Comparison of ENCODE assay signal across 15 cellular contexts in genomic region chr9:91483189-91483691, GRCh38. TPM values are rescaled to one million over a fixed set of nuclear protein-coding genes. Genes with fewer than 3 reads are reported as not detected.
DNase-seq lines count a peak whose midpoint lies in the region; TF ChIP-seq lines count a peak whose summit lies in the region.
"Had no signal": no experiment of that assay in that cellular context is flagged by ENCODE, and none has a peak within 500 bp of the region (broad histone marks: within the 10 kb centered on the region; RNA-seq: fewer than 3 reads in every experiment).

No MANE protein-coding gene starts in this region.

- H3K27ac Mint-ChIP-seq in activated naive CD4-positive, alpha-beta T cell treated with anti-CD3 and anti-CD28 coated beads, Interleukin-2, amount 10 ng/mL, durations not matched to agents 7 days and 5 days: no peak overlapping the region
- H3K27ac Mint-ChIP-seq: B cell, endodermal cell, H9 had no signal

- WGBS in tibial nerve, 2 donors: 47 to 57% methylated on average over 5 of the region's 5 CpGs

- no peaks in the 10 kb centered on the region for H3K9me3 ChIP-seq in skeletal muscle satellite cell (replicated peaks; ENCODE audit: low read length)
- H3K9me3 ChIP-seq in tibial nerve: no peaks in the 10 kb centered on the region
- H3K9me3 ChIP-seq: upper lobe of left lung had no signal

- no peak for TF ChIP-seq CTCF in tibial nerve (IDR thresholded peaks at IDR 0.05)

- no peak overlapping the region for H3K4me3 Mint-ChIP-seq in activated naive CD4-positive, alpha-beta T cell treated with anti-CD3 and anti-CD28 coated beads, Interleukin-2, amount 10 ng/mL, durations not matched to agents 7 days and 5 days
- H3K4me3 Mint-ChIP-seq: B cell, endodermal cell, H9 had no signal

- H3K27me3 Mint-ChIP-seq in activated naive CD4-positive, alpha-beta T cell treated with anti-CD3 and anti-CD28 coated beads, Interleukin-2, amount 10 ng/mL, durations not matched to agents 7 days and 5 days: peaks cover 43% of the 10 kb centered on the region

- no peak overlapping the region for H3K4me3 ChIP-seq in skeletal muscle satellite cell (ENCODE audit: low read length)
- H3K4me3 ChIP-seq in tibial nerve: no peak overlapping the region
- H3K4me3 ChIP-seq: upper lobe of left lung had no signal

- H3K9ac ChIP-seq in skeletal muscle satellite cell (ENCODE audit: low read depth, low read length): peak overlapping the region; percentile 7

- peak overlapping the region in 2 of 4 donors; percentile 36 to 62 for H3K27ac ChIP-seq in tibial nerve

- no peaks in the 10 kb centered on the region for H3K36me3 Mint-ChIP-seq in activated naive CD4-positive, alpha-beta T cell treated with anti-CD3 and anti-CD28 coated beads, Interleukin-2, amount 10 ng/mL, durations not matched to agents 7 days and 5 days

- peak in 1 of 2 donors; percentile 19 for TF ChIP-seq EP300 in tibial nerve (IDR thresholded peaks at IDR 0.05)

- H3K4me1 ChIP-seq in skeletal muscle satellite cell (ENCODE audit: control insufficient read depth, insufficient read depth, low read length) (peaks cover 21% of the 10 kb centered on the region), tibial nerve (peaks cover 0 to 6% (median 0%) of the 10 kb centered on the region in 4 donors)

- no peak for TF ChIP-seq POLR2A in tibial nerve (IDR thresholded peaks at IDR 0.05)

- peak overlapping the region; percentile 53 for H3K4me2 ChIP-seq in skeletal muscle satellite cell (ENCODE audit: low read length)

- H3K27me3 ChIP-seq in skeletal muscle satellite cell (ENCODE audit: control insufficient read depth, insufficient read depth, low read length) (no peaks in the 10 kb centered on the region), tibial nerve (no peaks in the 10 kb centered on the region)
- H3K27me3 ChIP-seq: upper lobe of left lung had no signal

- DNase-seq in Ammon's horn (ENCODE audit: low spot score) (peak; percentile 46), cerebellar cortex (ENCODE audit: low spot score) (peak; percentile 39), iris pigment epithelial cell (ENCODE audit: low read depth) (peak; percentile 8), tibial nerve (ENCODE audit: low spot score in 2 of 2) (no peak), LoVo (ENCODE audit: low spot score) (no peak)
- DNase-seq in activated naive CD4-positive, alpha-beta T cell treated with anti-CD3 and anti-CD28 coated beads, Interleukin-2, amount 10 ng/mL, durations not matched to agents 7 days and 5 days: no peak
- no peak for DNase-seq in stimulated activated CD4-positive, alpha-beta T cell treated with anti-CD3 and anti-CD28 coated beads, Interleukin-2, amount 100 ng/mL, for 24 hours
- DNase-seq: activated CD8-positive, alpha-beta memory T cell treated with anti-CD3 and anti-CD28 coated beads, Interleukin-2, amount 50 U/mL, for 48 hours; endodermal cell; H9; NCI-H1436; retina; upper lobe of left lung had no signal

- H3K4me1 Mint-ChIP-seq in activated naive CD4-positive, alpha-beta T cell treated with anti-CD3 and anti-CD28 coated beads, Interleukin-2, amount 10 ng/mL, durations not matched to agents 7 days and 5 days: no peaks in the 10 kb centered on the region
- H3K4me1 Mint-ChIP-seq: B cell had no signal

- CTCF ChIA-PET in activated naive CD4-positive, alpha-beta T cell treated with anti-CD3 and anti-CD28 coated beads, Interleukin-2, amount 10 ng/mL, durations not matched to agents 7 days and 5 days (lab: Charles Lee): no interaction called here

- no peaks in the 10 kb centered on the region for H3K9me3 Mint-ChIP-seq in activated naive CD4-positive, alpha-beta T cell treated with anti-CD3 and anti-CD28 coated beads, Interleukin-2, amount 10 ng/mL, durations not matched to agents 7 days and 5 days
- H3K9me3 Mint-ChIP-seq: endodermal cell, H9 had no signal

- H3K36me3 ChIP-seq in skeletal muscle satellite cell (ENCODE audit: insufficient read depth, low read length) (no peaks in the 10 kb centered on the region), tibial nerve (no peaks in the 10 kb centered on the region)
- H3K36me3 ChIP-seq: upper lobe of left lung had no signal

RNA-seq across cellular contexts. Expression of gene NFIL3, which starts 59.6 kb away (rescaled TPM):
- total RNA-seq in skeletal muscle satellite cell (2012; rRNA removed): 12.9 and 15.5 TPM in 2 replicates
- total RNA-seq in tibial nerve: 10 to 100 TPM; 53.3 to 65.1 (median 57.3) TPM

Comparison
In these comparisons a context has a peak if more than half of its experiments do, and no peak if none do; other contexts are left out.
1. DNase-seq: peak in Ammon's horn (single experiment), cerebellar cortex (single experiment) and iris pigment epithelial cell (single experiment); none in activated naive CD4-positive, alpha-beta T cell treated with anti-CD3 and anti-CD28 coated beads, Interleukin-2, amount 10 ng/mL, durations not matched to agents 7 days and 5 days (single experiment), tibial nerve (0 of 2), LoVo (single experiment) and stimulated activated CD4-positive, alpha-beta T cell treated with anti-CD3 and anti-CD28 coated beads, Interleukin-2, amount 100 ng/mL, for 24 hours (0 of 2).